Comparison of ENCODE assay signal across 18 cellular contexts in genomic region chr16:80563807-80564206, GRCh38. TPM values are rescaled to one million over a fixed set of nuclear protein-coding genes. Genes with fewer than 3 reads are reported as not detected.
DNase-seq lines count a peak whose midpoint lies in the region; ATAC-seq and TF ChIP-seq lines count a peak whose summit lies in the region.
"Had no signal": no experiment of that assay in that cellular context is flagged by ENCODE, and none has a peak within 500 bp of the region (broad histone marks: within the 10 kb centered on the region; RNA-seq: fewer than 3 reads in every experiment).

No MANE protein-coding gene starts in this region.

- POLR2A ChIA-PET in CD8-positive, alpha-beta T cell (lab: Charles Lee), result interaction anchor here (1.0 to 2.7 kb wide), 3 partner anchors 14 to 27 kb away, joined by 3 to 10 read pairs (median 4); no protein-coding TSS in a partner anchor

- CTCF ChIA-PET in CD8-positive, alpha-beta T cell (lab: Charles Lee), result interaction anchor here (1.1 to 1.8 kb wide), 3 partner anchors 14 to 36 kb away, joined by 4 to 6 read pairs (median 6); no protein-coding TSS in a partner anchor

- no peaks in the 10 kb centered on the region for H3K36me3 ChIP-seq in CD8-positive, alpha-beta T cell (ENCODE audit: insufficient read depth, low read length)

- H3K9me3 Mint-ChIP-seq in activated naive CD4-positive, alpha-beta T cell treated with anti-CD3 and anti-CD28 coated beads, Interleukin-2, amount 50 U/mL, for 24 hours, result no peaks in the 10 kb centered on the region
- no peaks in the 10 kb centered on the region for H3K9me3 Mint-ChIP-seq in CD8-positive, alpha-beta T cell
- H3K9me3 Mint-ChIP-seq in stimulated activated effector memory CD8-positive, alpha-beta T cell treated with anti-CD3 and anti-CD28 coated beads, Interleukin-12 subunit alpha, Interleukin-12 subunit beta, amount 100 ng/mL, for 72 hours, result peaks cover 4% of the 10 kb centered on the region

- intact Hi-C loops in CD8-positive, alpha-beta T cell (cut with DNase I, micrococcal nuclease), result loop anchor here in 1 of 2 experiments (2.0 kb wide), 1 partner anchor 23 kb away; the partner anchor contains the start of gene DYNLRB2

- H3K4me3 ChIP-seq in CD8-positive, alpha-beta T cell (ENCODE audit: low read depth, low read length), result no peak overlapping the region

- H3K27ac ChIP-seq in CD8-positive, alpha-beta T cell (ENCODE audit: low read depth, low read length), result no peak overlapping the region
- H3K27ac ChIP-seq in VCaP, result peak overlapping the region; percentile 13; the same call in 1 of the 2 replicates
- H3K27ac ChIP-seq: KMS-11 had no signal

- TF ChIP-seq CTCF in CD8-positive, alpha-beta T cell (IDR thresholded peaks at IDR 0.05), result no peak
- no peak for TF ChIP-seq CTCF in VCaP (conservative IDR thresholded peaks at IDR 0.05)

- no peaks in the 10 kb centered on the region for H3K27me3 ChIP-seq in CD8-positive, alpha-beta T cell (ENCODE audit: insufficient read depth, low read length)

- no peak for DNase-seq in activated naive CD4-positive, alpha-beta T cell (lab: John Stamatoyannopoulos, UW)
- DNase-seq in CD8-positive, alpha-beta T cell, result no peak
- DNase-seq in stimulated activated effector memory CD8-positive, alpha-beta T cell treated with anti-CD3 and anti-CD28 coated beads, Interleukin-12 subunit alpha, Interleukin-12 subunit beta, amount 100 ng/mL, for 72 hours (ENCODE audit: low spot score in 2 of 2), result no peak
- no peak for DNase-seq in SW 1271 (lab: John Stamatoyannopoulos, UW)
- DNase-seq: Calu3, DMS53, H7, NCI-H1048, NCI-H226, NCI-H69, SHP77 treated with DMSO at 0.1 percent for 48 hours had no signal

- no peaks in the 10 kb centered on the region for H3K9me3 ChIP-seq in CD8-positive, alpha-beta T cell (ENCODE audit: low read length)

- H3K4me1 ChIP-seq in CD8-positive, alpha-beta T cell (ENCODE audit: insufficient read depth, low read length), result peaks cover 14% of the 10 kb centered on the region

- no peaks in the 10 kb centered on the region for H3K27me3 Mint-ChIP-seq in activated naive CD4-positive, alpha-beta T cell treated with anti-CD3 and anti-CD28 coated beads, Interleukin-2, amount 50 U/mL, for 24 hours
- H3K27me3 Mint-ChIP-seq in CD8-positive, alpha-beta T cell (ENCODE audit: low read depth), result no peaks in the 10 kb centered on the region

- H3K4me1 Mint-ChIP-seq in activated naive CD4-positive, alpha-beta T cell treated with anti-CD3 and anti-CD28 coated beads, Interleukin-2, amount 50 U/mL, for 24 hours, result peaks cover 24% of the 10 kb centered on the region
- H3K4me1 Mint-ChIP-seq in CD8-positive, alpha-beta T cell (ENCODE audit: low read depth), result peaks cover 19% of the 10 kb centered on the region
- peaks cover 18% of the 10 kb centered on the region for H3K4me1 Mint-ChIP-seq in stimulated activated effector memory CD8-positive, alpha-beta T cell treated with anti-CD3 and anti-CD28 coated beads, Interleukin-12 subunit alpha, Interleukin-12 subunit beta, amount 100 ng/mL, for 72 hours

- no peak for ATAC-seq in CD8-positive, alpha-beta T cell
- no peak for ATAC-seq in stimulated activated effector memory CD8-positive, alpha-beta T cell treated with anti-CD3 and anti-CD28 coated beads, Interleukin-12 subunit alpha, Interleukin-12 subunit beta, amount 100 ng/mL, for 72 hours
- ATAC-seq in GM18517 (IDR thresholded peaks at IDR 0.05; ENCODE audit: unreplicated experiment), result no peak

- peaks cover 2% of the 10 kb centered on the region for H3K36me3 Mint-ChIP-seq in activated naive CD4-positive, alpha-beta T cell treated with anti-CD3 and anti-CD28 coated beads, Interleukin-2, amount 50 U/mL, for 24 hours
- H3K36me3 Mint-ChIP-seq in CD8-positive, alpha-beta T cell, result no peaks in the 10 kb centered on the region
- H3K36me3 Mint-ChIP-seq in stimulated activated effector memory CD8-positive, alpha-beta T cell treated with anti-CD3 and anti-CD28 coated beads, Interleukin-12 subunit alpha, Interleukin-12 subunit beta, amount 100 ng/mL, for 72 hours, result no peaks in the 10 kb centered on the region
- H3K36me3 Mint-ChIP-seq: CD14-positive monocyte had no signal

- no peak overlapping the region for H3K4me3 Mint-ChIP-seq in activated naive CD4-positive, alpha-beta T cell treated with anti-CD3 and anti-CD28 coated beads, Interleukin-2, amount 50 U/mL, for 24 hours
- no peak overlapping the region for H3K4me3 Mint-ChIP-seq in CD8-positive, alpha-beta T cell
- no peak overlapping the region for H3K4me3 Mint-ChIP-seq in stimulated activated effector memory CD8-positive, alpha-beta T cell treated with anti-CD3 and anti-CD28 coated beads, Interleukin-12 subunit alpha, Interleukin-12 subunit beta, amount 100 ng/mL, for 72 hours
- H3K4me3 Mint-ChIP-seq: CD14-positive monocyte had no signal

- H3K27ac Mint-ChIP-seq in activated naive CD4-positive, alpha-beta T cell treated with anti-CD3 and anti-CD28 coated beads, Interleukin-2, amount 50 U/mL, for 24 hours, result peak overlapping the region; percentile 33
- peak overlapping the region; percentile 27 for H3K27ac Mint-ChIP-seq in CD8-positive, alpha-beta T cell
- H3K27ac Mint-ChIP-seq in stimulated activated effector memory CD8-positive, alpha-beta T cell treated with anti-CD3 and anti-CD28 coated beads, Interleukin-12 subunit alpha, Interleukin-12 subunit beta, amount 100 ng/mL, for 72 hours, result peak overlapping the region; percentile 37

RNA-seq across cellular contexts. Expression of gene DYNLRB2, which starts 23.0 kb away (rescaled TPM):
- total RNA-seq in CD8-positive, alpha-beta T cell, result not detected
- total RNA-seq: A673, Calu3, MCF 10A had no signal
